ENCODE assay signal across 20 cellular contexts in genomic region chr13:66353664-66354063, GRCh38.
DNase-seq lines count a peak whose midpoint lies in the region; ATAC-seq and TF ChIP-seq lines count a peak whose summit lies in the region.
"Had no signal": no experiment of that assay in that cellular context is flagged by ENCODE, and none has a peak within 500 bp of the region (broad histone marks: within the 10 kb centered on the region; RNA-seq: fewer than 3 reads in every experiment).

No MANE protein-coding gene starts in this region.

- H3K9me3 ChIP-seq in adipocyte (ENCODE audit: control insufficient read depth, low read length) (no peaks in the 10 kb centered on the region), left lung (no peaks in the 10 kb centered on the region), MM.1S (replicated peaks; ENCODE audit: insufficient read depth, low read length) (no peaks in the 10 kb centered on the region)
- H3K9me3 ChIP-seq: Peyer's patch, thyroid gland had no signal

- peak; percentile 51 for ATAC-seq in left lung
- ATAC-seq in activated CD4-positive, CD25-positive, alpha-beta regulatory T cell treated with anti-CD3 and anti-CD28 coated beads, Interleukin-2, amount 50 U/mL, for 24 hours = no peak
- no peak for ATAC-seq in GM21576 (IDR thresholded peaks at IDR 0.05; ENCODE audit: unreplicated experiment)
- ATAC-seq: activated CD8-positive, alpha-beta memory T cell treated with anti-CD3 and anti-CD28 coated beads, Interleukin-2, amount 10 ng/mL, durations not matched to agents 7 days and 5 days; natural killer cell treated with Interleukin-12 subunit alpha and Interleukin-12 subunit beta and Interleukin-15 and Interleukin-18, amount 100 ng/mL, for 72 hours; T-cell had no signal

- no peaks in the 10 kb centered on the region for H3K27me3 ChIP-seq in adipocyte (replicated peaks; ENCODE audit: control insufficient read depth, insufficient read depth, low read length)
- H3K27me3 ChIP-seq in left lung = no peaks in the 10 kb centered on the region
- H3K27me3 ChIP-seq in MM.1S (replicated peaks; ENCODE audit: insufficient read depth, low read length) = no peaks in the 10 kb centered on the region
- H3K27me3 ChIP-seq: Peyer's patch, thyroid gland had no signal

- H3K36me3 ChIP-seq in adipocyte (ENCODE audit: control insufficient read depth, insufficient read depth, low read length, severe bottlenecking) (no peaks in the 10 kb centered on the region), left lung (no peaks in the 10 kb centered on the region), MM.1S (replicated peaks; ENCODE audit: insufficient read depth, low read length) (no peaks in the 10 kb centered on the region)
- H3K36me3 ChIP-seq: Peyer's patch, thyroid gland had no signal

- H4K20me1 ChIP-seq in MM.1S (ENCODE audit: insufficient read depth, low read length) = no peaks in the 10 kb centered on the region

- intact Hi-C loops in left lung (cut with DNase I) = no loop called here

- no peak overlapping the region for H2AFZ ChIP-seq in MM.1S (ENCODE audit: low read length)

- H3K27ac ChIP-seq in left lung (no peak overlapping the region), MM.1S (ENCODE audit: low read length) (no peak overlapping the region)
- H3K27ac ChIP-seq: Peyer's patch, thyroid gland had no signal

- H3K4me1 ChIP-seq in adipocyte (ENCODE audit: control insufficient read depth, insufficient read depth, low read length) = peaks cover 6% of the 10 kb centered on the region
- no peaks in the 10 kb centered on the region for H3K4me1 ChIP-seq in left lung
- H3K4me1 ChIP-seq in MM.1S (ENCODE audit: low read length) = no peaks in the 10 kb centered on the region
- H3K4me1 ChIP-seq: Peyer's patch had no signal

- H3K4me3 ChIP-seq in adipocyte (ENCODE audit: low read length) (no peak overlapping the region), left lung (no peak overlapping the region), MM.1S (ENCODE audit: low read length) (no peak overlapping the region)
- H3K4me3 ChIP-seq: lung, Peyer's patch, thyroid gland had no signal

- H3F3A ChIP-seq in MM.1S (ENCODE audit: insufficient read depth, low read length) = no peaks in the 10 kb centered on the region

- TF ChIP-seq CTCF in left lung (IDR thresholded peaks at IDR 0.05) = no peak
- no peak for TF ChIP-seq CTCF in MM.1S (IDR thresholded peaks at IDR 0.05; ENCODE audit: low read length)

- no peaks in the 10 kb centered on the region for H3K9me2 ChIP-seq in MM.1S (replicated peaks; ENCODE audit: insufficient read depth, low read length)

- H3K9ac ChIP-seq in adipocyte (ENCODE audit: low read length) = no peak overlapping the region
- H3K9ac ChIP-seq in MM.1S (ENCODE audit: low read length) = no peak overlapping the region

- DNase-seq in NCI-H1694 treated with DMSO at 0.1 percent for 48 hours (lab: John Stamatoyannopoulos, UW) (peak; percentile 31), NCI-H1694 (lab: John Stamatoyannopoulos, UW) (no peak), HuH-7 (ENCODE audit: low spot score) (peak; percentile 10), adipocyte (ENCODE audit: low read depth) (peak; percentile 4), left lung (no peak), MM.1S (no peak)
- DNase-seq: activated CD8-positive, alpha-beta memory T cell treated with anti-CD3 and anti-CD28 coated beads, Interleukin-2, amount 10 ng/mL, durations not matched to agents 7 days and 5 days; activated naive CD4-positive, alpha-beta T cell; CD8-positive, alpha-beta memory T cell; effector CD8-positive, alpha-beta T cell; foreskin melanocyte; Karpas-422; Peyer's patch; stimulated activated CD4-positive, alpha-beta T cell treated with anti-CD3 and anti-CD28 coated beads, Interleukin-4, amount 100 ng/mL, for 24 hours; T-cell; thyroid gland had no signal

- H3K4me2 ChIP-seq in MM.1S (ENCODE audit: low read depth, low read length) = no peak overlapping the region

- no peaks in the 10 kb centered on the region for H3K79me2 ChIP-seq in MM.1S (ENCODE audit: low read length)

Comparison
In these comparisons a context has a peak if more than half of its experiments do, and no peak if none do; other contexts are left out.
1. DNase-seq: peak in NCI-H1694 treated with DMSO at 0.1 percent for 48 hours (single experiment), HuH-7 (single experiment) and adipocyte (single experiment); none in NCI-H1694 (single experiment), left lung (0 of 2) and MM.1S (single experiment).